ENCODE assay signal across 14 cellular contexts in the genomic region with DNA sequence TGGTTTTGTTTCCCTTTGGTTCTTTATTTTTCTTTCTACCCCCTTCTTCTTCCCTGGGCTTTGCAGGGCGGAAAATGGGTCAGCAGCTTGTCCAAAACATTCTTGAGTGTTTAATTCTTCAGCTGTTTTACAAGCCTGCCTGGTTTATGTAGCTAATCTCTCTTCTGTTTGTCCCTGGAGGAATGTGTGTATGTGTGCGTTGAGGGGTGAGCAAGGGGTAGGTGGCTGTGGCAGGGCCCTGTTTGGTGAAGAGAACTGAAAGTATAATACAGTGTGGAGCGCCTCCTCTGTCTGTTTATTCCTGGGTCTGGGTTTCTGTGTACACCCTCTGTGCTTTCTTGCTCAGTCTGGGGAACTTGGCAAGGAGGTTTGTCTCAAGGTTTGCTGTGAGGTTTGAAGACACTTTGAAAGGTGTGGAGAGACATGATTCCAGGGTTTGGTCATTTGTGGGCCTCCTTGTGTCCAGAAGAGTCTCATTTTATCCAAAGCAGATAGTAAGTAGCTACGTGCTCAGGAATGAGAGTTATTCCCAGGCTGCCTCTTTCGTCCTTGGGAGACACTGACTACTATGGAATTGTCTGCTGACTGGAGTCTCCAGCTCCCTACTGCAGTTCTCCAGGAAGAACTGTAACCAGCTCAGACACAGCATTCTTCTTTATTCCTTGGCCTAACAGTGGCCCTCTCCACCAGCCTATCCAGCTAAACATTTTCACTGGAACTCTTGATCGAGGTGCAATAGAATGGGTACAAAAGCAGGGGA.
A peak's percentile ranks its signal among the peaks of the same experiment; 100 is the strongest.
DNase-seq lines count a peak whose midpoint lies in the region; ATAC-seq, FAIRE-seq and TF ChIP-seq lines count a peak whose summit lies in the region.
"Had no signal": no experiment of that assay in that cellular context is flagged by ENCODE, and none has a peak within 500 bp of the region (broad histone marks: within the 10 kb centered on the region; RNA-seq: fewer than 3 reads in every experiment).

No MANE protein-coding gene starts in this region.

- FAIRE-seq in astrocyte (lab: Jason Lieb, UNC): no peak
- FAIRE-seq: TTC549 had no signal

- H3K4me2 ChIP-seq in astrocyte (ENCODE audit: low read length): peak overlapping the region; percentile 34

- no peak overlapping the region for H2AFZ ChIP-seq in astrocyte (ENCODE audit: low read depth, low read length)

- no peaks in the 10 kb centered on the region for H4K20me1 ChIP-seq in astrocyte (ENCODE audit: insufficient read depth, low read length)

- H3K27me3 Mint-ChIP-seq in astrocyte (ENCODE audit: low read depth, unreplicated experiment): peaks cover 7% of the 10 kb centered on the region
- H3K27me3 Mint-ChIP-seq in osteocyte (ENCODE audit: unreplicated experiment): no peaks in the 10 kb centered on the region
- peaks cover 21 to 27% of the 10 kb centered on the region in 2 donors for H3K27me3 Mint-ChIP-seq in T-cell

- CTCF ChIA-PET in T-cell (lab: Charles Lee): no interaction called here

- ATAC-seq in GM19035 (IDR thresholded peaks at IDR 0.05; ENCODE audit: unreplicated experiment) (no peak), HG02798 (IDR thresholded peaks at IDR 0.05; ENCODE audit: poor library complexity, unreplicated experiment) (no peak), T-cell (replicated peaks in 1 of 4) (no peak)

- H3K27ac Mint-ChIP-seq in astrocyte (ENCODE audit: unreplicated experiment) (peak overlapping the region; percentile 17), osteocyte (ENCODE audit: unreplicated experiment) (peak overlapping the region; percentile 85), T-cell (no peak overlapping the region)

- no peaks in the 10 kb centered on the region for H3K36me3 Mint-ChIP-seq in astrocyte (ENCODE audit: low read depth, unreplicated experiment)
- peaks cover 2% of the 10 kb centered on the region for H3K36me3 Mint-ChIP-seq in osteocyte (ENCODE audit: unreplicated experiment)
- H3K36me3 Mint-ChIP-seq in T-cell: no peaks in the 10 kb centered on the region

- H3K4me1 Mint-ChIP-seq in astrocyte (ENCODE audit: low read depth, unreplicated experiment): peaks cover 20% of the 10 kb centered on the region
- peaks cover 38% of the 10 kb centered on the region for H3K4me1 Mint-ChIP-seq in osteocyte (ENCODE audit: unreplicated experiment)
- no peaks in the 10 kb centered on the region for H3K4me1 Mint-ChIP-seq in T-cell

- H3K27me3 ChIP-seq in astrocyte (ENCODE audit: insufficient read depth, low read length) (no peaks in the 10 kb centered on the region), left ventricle myocardium inferior (ENCODE audit: low read depth) (no peaks in the 10 kb centered on the region)

- peak overlapping the region; percentile 20 for H3K9ac ChIP-seq in astrocyte (ENCODE audit: low read length)

- intact Hi-C loops in left ventricle myocardium inferior (cut with micrococcal nuclease): no loop called here

- H3K9me3 ChIP-seq in astrocyte (ENCODE audit: insufficient read depth, low read depth, low read length) (no peaks in the 10 kb centered on the region), left ventricle myocardium inferior (replicated peaks) (no peaks in the 10 kb centered on the region)
- H3K9me3 ChIP-seq: spleen had no signal

- POLR2A ChIA-PET in T-cell (lab: Charles Lee): no interaction called here

- H3K36me3 ChIP-seq in astrocyte (ENCODE audit: insufficient read depth, low read length): no peaks in the 10 kb centered on the region
- no peaks in the 10 kb centered on the region for H3K36me3 ChIP-seq in left ventricle myocardium inferior
- H3K36me3 ChIP-seq: spleen had no signal

- peaks cover 5% of the 10 kb centered on the region for H3K9me3 Mint-ChIP-seq in astrocyte (ENCODE audit: unreplicated experiment)
- no peaks in the 10 kb centered on the region for H3K9me3 Mint-ChIP-seq in osteocyte (ENCODE audit: unreplicated experiment)
- no peaks in the 10 kb centered on the region for H3K9me3 Mint-ChIP-seq in T-cell

- TF ChIP-seq CTCF in astrocyte (IDR thresholded peaks at IDR 0.05; ENCODE audit: insufficient read depth, low read depth, low read length) (no peak), left ventricle myocardium inferior (IDR thresholded peaks at IDR 0.05; ENCODE audit: borderline replicate concordance) (peak; percentile 18), osteocyte (IDR thresholded peaks at IDR 0.05) (peak; percentile 38)

- H3K79me2 ChIP-seq in astrocyte (ENCODE audit: insufficient read depth, low read length): no peaks in the 10 kb centered on the region

- DNase-seq in Daoy (ENCODE audit: low read depth): peak; percentile 24
- DNase-seq in astrocyte (ENCODE audit: low read depth): peak; percentile 38
- DNase-seq in left ventricle myocardium inferior: no peak
- DNase-seq in osteocyte (ENCODE audit: extremely low spot score, unreplicated experiment): no peak
- DNase-seq in T-cell: no peak
- DNase-seq in NAMALWA (ENCODE audit: low spot score): no peak
- DNase-seq: activated CD4-positive, alpha-beta T cell treated with anti-CD3 and anti-CD28 coated beads, Interleukin-2, amount 50 U/mL, for 1 hour; COR-L47; cortex of kidney; nucleus accumbens; spleen had no signal

- no peak overlapping the region for H3K27ac ChIP-seq in astrocyte (ENCODE audit: low read depth, low read length)
- peak overlapping the region; percentile 67 for H3K27ac ChIP-seq in left ventricle myocardium inferior (replicated peaks)
- H3K27ac ChIP-seq: spleen had no signal

- no peak overlapping the region for H3K4me3 Mint-ChIP-seq in astrocyte (ENCODE audit: unreplicated experiment)
- no peak overlapping the region for H3K4me3 Mint-ChIP-seq in osteocyte (ENCODE audit: unreplicated experiment)
- no peak overlapping the region for H3K4me3 Mint-ChIP-seq in T-cell

- H3K4me1 ChIP-seq in astrocyte (ENCODE audit: insufficient read depth, low read length) (peaks cover 16% of the 10 kb centered on the region), left ventricle myocardium inferior (peaks cover 18% of the 10 kb centered on the region)
- H3K4me1 ChIP-seq: spleen had no signal

- H3K4me3 ChIP-seq in astrocyte (ENCODE audit: insufficient read depth, low read depth, low read length) (no peak overlapping the region), left ventricle myocardium inferior (no peak overlapping the region)
- H3K4me3 ChIP-seq: spleen had no signal

Comparison
In these comparisons a context has a peak if more than half of its experiments do, and no peak if none do; other contexts are left out.
1. DNase-seq: peak in Daoy (single experiment) and astrocyte (single experiment); none in left ventricle myocardium inferior (single experiment), osteocyte (single experiment), T-cell (0 of 34) and NAMALWA (single experiment).
2. H3K27ac Mint-ChIP-seq: peak in astrocyte (single experiment) and osteocyte (single experiment); none in T-cell (0 of 2).